Comparison of ENCODE assay signal across 9 cellular contexts in the genomic region with DNA sequence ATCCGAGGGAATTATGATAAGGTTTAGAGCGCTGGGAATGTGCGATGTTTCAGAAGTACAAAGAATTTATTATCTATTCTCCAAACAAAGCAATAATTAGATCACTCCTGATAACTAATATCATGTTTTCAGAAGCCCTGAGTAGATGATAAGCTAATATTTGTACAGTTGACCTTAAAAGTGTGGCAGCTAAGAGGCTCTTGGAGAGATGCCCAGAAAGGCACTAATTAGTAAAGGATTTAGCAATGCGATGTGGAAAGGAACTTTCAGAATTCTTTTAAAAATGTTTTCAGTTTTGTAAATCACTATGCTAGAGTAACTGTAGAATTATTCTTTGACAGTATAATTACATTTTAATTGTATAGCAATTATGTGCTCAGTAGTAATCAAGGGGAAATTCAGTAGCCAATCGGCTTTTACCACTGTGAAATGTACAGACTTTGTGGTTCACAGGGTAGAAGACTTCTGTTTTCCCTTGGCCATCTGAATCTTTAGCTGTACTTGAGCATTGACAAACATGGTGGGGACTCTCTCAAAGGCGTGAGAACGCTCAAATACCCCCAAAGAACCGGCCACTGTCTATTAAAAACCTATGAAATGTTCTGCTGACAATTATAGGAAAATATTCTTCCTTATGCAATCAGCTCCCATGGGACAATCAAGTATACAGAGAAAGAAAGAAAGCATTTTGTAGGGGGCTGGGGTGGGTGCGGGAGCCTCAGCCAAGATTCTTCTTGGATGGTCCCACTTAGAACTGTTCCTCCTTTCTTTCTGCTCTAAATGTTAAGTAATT.
DNase-seq lines count a peak whose midpoint lies in the region; FAIRE-seq and TF ChIP-seq lines count a peak whose summit lies in the region.
"Had no signal": no experiment of that assay in that cellular context is flagged by ENCODE, and none has a peak within 500 bp of the region (broad histone marks: within the 10 kb centered on the region; RNA-seq: fewer than 3 reads in every experiment).

No MANE protein-coding gene starts in this region.

- no peaks in the 10 kb centered on the region for H3K9me3 ChIP-seq in HEK293 (ENCODE audit: control insufficient read depth, insufficient read depth, low read depth, low read length)
- no peaks in the 10 kb centered on the region for H3K9me3 ChIP-seq in small intestine (ENCODE audit: control insufficient read depth, low read depth)
- H3K9me3 ChIP-seq in testis = no peaks in the 10 kb centered on the region

- no peaks in the 10 kb centered on the region for H3K9me3 Mint-ChIP-seq in progenitor cell of endocrine pancreas (ENCODE audit: low read depth)
- H3K9me3 Mint-ChIP-seq: nephron progenitor cell had no signal

- TF ChIP-seq POLR2A in testis (IDR thresholded peaks at IDR 0.05) = no peak

- FAIRE-seq in small intestine (lab: Jason Lieb, UNC) = no peak

- H3K27me3 Mint-ChIP-seq in progenitor cell of endocrine pancreas = peaks cover 37% of the 10 kb centered on the region

- TF ChIP-seq CTCF in HEK293 (tag by site-specific recombination; IDR thresholded peaks at IDR 0.05) (no peak), epithelial cell of esophagus (IDR thresholded peaks at IDR 0.05; ENCODE audit: insufficient read depth, low read depth, low read length, missing control alignments) (no peak), progenitor cell of endocrine pancreas (IDR thresholded peaks at IDR 0.05; ENCODE audit: unreplicated experiment) (no peak), testis (IDR thresholded peaks at IDR 0.05) (no peak)

- DNase-seq in NCI-H2196 treated with DMSO at 0.1 percent for 48 hours (lab: John Stamatoyannopoulos, UW; ENCODE audit: unreplicated experiment) = peak; percentile 31
- DNase-seq in epithelial cell of esophagus (ENCODE audit: low read depth) = peak; percentile 6
- DNase-seq in small intestine = peak; percentile 16
- no peak for DNase-seq in midbrain (lab: John Stamatoyannopoulos, UW)
- no peak for DNase-seq in progenitor cell of endocrine pancreas (ENCODE audit: low spot score, unreplicated experiment)
- no peak for DNase-seq in testis
- DNase-seq: nephron progenitor cell; stimulated activated naive CD4-positive, alpha-beta T cell treated with Interleukin-2 at 50 U/mL for 16 hours had no signal

- H3K27ac ChIP-seq in HEK293 (ENCODE audit: extremely low read depth, low read depth, low read length) = no peak overlapping the region
- H3K27ac ChIP-seq in small intestine (ENCODE audit: low read depth in 1 of 2, low read length in 1 of 2) = no peak overlapping the region
- H3K27ac ChIP-seq in testis = no peak overlapping the region

- H3K4me1 Mint-ChIP-seq in progenitor cell of endocrine pancreas (ENCODE audit: low read depth) = peaks cover 12% of the 10 kb centered on the region

- CTCF ChIA-PET in HEK293 (lab: Yijun Ruan, JAX) = interaction anchor here (0.6 to 1.5 kb wide), 2 partner anchors 29 to 722 kb away, joined by 3 read pairs; no protein-coding TSS in a partner anchor

- H3K27ac Mint-ChIP-seq in progenitor cell of endocrine pancreas = no peak overlapping the region
- H3K27ac Mint-ChIP-seq: nephron progenitor cell had no signal

- no peaks in the 10 kb centered on the region for H3K36me3 Mint-ChIP-seq in progenitor cell of endocrine pancreas (ENCODE audit: insufficient read depth)

- peaks cover 7% of the 10 kb centered on the region; the same call in 1 of the 2 replicates for H3K4me1 ChIP-seq in HEK293 (ENCODE audit: control insufficient read depth, insufficient read depth, low read length)
- H3K4me1 ChIP-seq in small intestine (ENCODE audit: control insufficient read depth in 2 of 2, insufficient read depth in 1 of 2, low read depth in 1 of 2, low read length in 1 of 2) = no peaks in the 10 kb centered on the region
- peaks cover 8% of the 10 kb centered on the region for H3K4me1 ChIP-seq in testis

- POLR2A ChIA-PET in HEK293 (lab: Yijun Ruan, JAX) = no interaction called here

- 24 to 49% (median 41%) methylated on average over 9 of the region's 9 CpGs for WGBS in small intestine, 3 donors
- WGBS in testis, 2 donors = 42 to 47% methylated on average over 9 of the region's 9 CpGs

- no peak overlapping the region for H3K4me3 Mint-ChIP-seq in progenitor cell of endocrine pancreas (ENCODE audit: low read depth)
- H3K4me3 Mint-ChIP-seq: nephron progenitor cell had no signal

- H3K4me3 ChIP-seq in HEK293 (ENCODE audit: low read depth, low read length) = no peak overlapping the region
- H3K4me3 ChIP-seq in epithelial cell of esophagus (ENCODE audit: low read length) = no peak overlapping the region
- no peak overlapping the region for H3K4me3 ChIP-seq in small intestine (ENCODE audit: low read depth in 1 of 2, low read length in 2 of 2)
- H3K4me3 ChIP-seq in testis = no peak overlapping the region

- intact Hi-C loops in testis (cut with DNase I; ENCODE audit: low total_unique reads) = no loop called here

- H3K36me3 ChIP-seq in HEK293 (ENCODE audit: control insufficient read depth in 2 of 2, insufficient read depth in 1 of 2, low read length in 2 of 2) (no peaks in the 10 kb centered on the region), small intestine (ENCODE audit: control insufficient read depth in 2 of 2, insufficient read depth in 2 of 2, low read length in 2 of 2) (no peaks in the 10 kb centered on the region), testis (ENCODE audit: low read depth, missing control alignments) (no peaks in the 10 kb centered on the region)

- H3K27me3 ChIP-seq in small intestine (ENCODE audit: control insufficient read depth in 2 of 2, insufficient read depth in 2 of 2, low read length in 2 of 2) (peaks cover 0 to 5% of the 10 kb centered on the region in 2 donors), testis (no peaks in the 10 kb centered on the region)

TF ChIP-seq in HEK293, 187 proteins besides CTCF, POLR2A, EP300 and RAD21 (continues in another document):
- TF ChIP-seq, protein P1, sequence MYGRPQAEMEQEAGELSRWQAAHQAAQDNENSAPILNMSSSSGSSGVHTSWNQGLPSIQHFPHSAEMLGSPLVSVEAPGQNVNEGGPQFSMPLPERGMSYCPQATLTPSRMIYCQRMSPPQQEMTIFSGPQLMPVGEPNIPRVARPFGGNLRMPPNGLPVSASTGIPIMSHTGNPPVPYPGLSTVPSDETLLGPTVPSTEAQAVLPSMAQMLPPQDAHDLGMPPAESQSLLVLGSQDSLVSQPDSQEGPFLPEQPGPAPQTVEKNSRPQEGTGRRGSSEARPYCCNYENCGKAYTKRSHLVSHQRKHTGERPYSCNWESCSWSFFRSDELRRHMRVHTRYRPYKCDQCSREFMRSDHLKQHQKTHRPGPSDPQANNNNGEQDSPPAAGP (tag by site-specific recombination; IDR thresholded peaks at IDR 0.05) = no peak
- TF ChIP-seq ZNF555 (tag by site-specific recombination; conservative IDR thresholded peaks at IDR 0.05) (no peak), SP7 (tag by site-specific recombination; IDR thresholded peaks at IDR 0.05) (peak; percentile 91), ZNF558 (tag by site-specific recombination; IDR thresholded peaks at IDR 0.05) (no peak), ZNF10 (tag by site-specific recombination; IDR thresholded peaks at IDR 0.05) (no peak), FEZF1 (tag by site-specific recombination; IDR thresholded peaks at IDR 0.05) (peak; percentile 59; the same call in 1 of the 2 replicates), ZNF146 (tag by site-specific recombination; IDR thresholded peaks at IDR 0.05) (no peak), ZNF664 (tag by site-specific recombination; IDR thresholded peaks at IDR 0.05) (0 out of 2 replicates have a peak, but pooled peaks have one; percentile 35), ZNF610 (tag by site-specific recombination; IDR thresholded peaks at IDR 0.05; ENCODE audit: borderline replicate concordance) (no peak), ZNF521 (tag by site-specific recombination; IDR thresholded peaks at IDR 0.05) (no peak), ZNF366 (tag by site-specific recombination; conservative IDR thresholded peaks at IDR 0.05) (peak; percentile 62), MZF1 (tag by site-specific recombination; IDR thresholded peaks at IDR 0.05; ENCODE audit: borderline replicate concordance) (no peak), ZXDB (tag by site-specific recombination; IDR thresholded peaks at IDR 0.05) (no peak), ZEB2 (tag by site-specific recombination; IDR thresholded peaks at IDR 0.05) (peak; percentile 30), TCF7L2 (IDR thresholded peaks at IDR 0.05; ENCODE audit: borderline replicate concordance, low read depth, low read length) (peak; percentile 25; the same call in 1 of the 2 replicates), ZNF473 (tag by site-specific recombination; IDR thresholded peaks at IDR 0.05) (no peak), ZNF624 (tag by site-specific recombination; IDR thresholded peaks at IDR 0.05) (no peak), ZFP69B (tag by site-specific recombination; IDR thresholded peaks at IDR 0.05) (no peak), ZNF670 (tag by site-specific recombination; IDR thresholded peaks at IDR 0.05; ENCODE audit: low read depth) (no peak), ZNF621 (tag by site-specific recombination; IDR thresholded peaks at IDR 0.05) (no peak)
- TF ChIP-seq, protein P2, sequence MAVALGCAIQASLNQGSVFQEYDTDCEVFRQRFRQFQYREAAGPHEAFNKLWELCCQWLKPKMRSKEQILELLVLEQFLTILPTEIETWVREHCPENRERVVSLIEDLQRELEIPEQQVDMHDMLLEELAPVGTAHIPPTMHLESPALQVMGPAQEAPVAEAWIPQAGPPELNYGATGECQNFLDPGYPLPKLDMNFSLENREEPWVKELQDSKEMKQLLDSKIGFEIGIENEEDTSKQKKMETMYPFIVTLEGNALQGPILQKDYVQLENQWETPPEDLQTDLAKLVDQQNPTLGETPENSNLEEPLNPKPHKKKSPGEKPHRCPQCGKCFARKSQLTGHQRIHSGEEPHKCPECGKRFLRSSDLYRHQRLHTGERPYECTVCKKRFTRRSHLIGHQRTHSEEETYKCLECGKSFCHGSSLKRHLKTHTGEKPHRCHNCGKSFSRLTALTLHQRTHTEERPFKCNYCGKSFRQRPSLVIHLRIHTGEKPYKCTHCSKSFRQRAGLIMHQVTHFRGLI (tag by site-specific recombination; IDR thresholded peaks at IDR 0.05) = no peak
- TF ChIP-seq, protein P3, sequence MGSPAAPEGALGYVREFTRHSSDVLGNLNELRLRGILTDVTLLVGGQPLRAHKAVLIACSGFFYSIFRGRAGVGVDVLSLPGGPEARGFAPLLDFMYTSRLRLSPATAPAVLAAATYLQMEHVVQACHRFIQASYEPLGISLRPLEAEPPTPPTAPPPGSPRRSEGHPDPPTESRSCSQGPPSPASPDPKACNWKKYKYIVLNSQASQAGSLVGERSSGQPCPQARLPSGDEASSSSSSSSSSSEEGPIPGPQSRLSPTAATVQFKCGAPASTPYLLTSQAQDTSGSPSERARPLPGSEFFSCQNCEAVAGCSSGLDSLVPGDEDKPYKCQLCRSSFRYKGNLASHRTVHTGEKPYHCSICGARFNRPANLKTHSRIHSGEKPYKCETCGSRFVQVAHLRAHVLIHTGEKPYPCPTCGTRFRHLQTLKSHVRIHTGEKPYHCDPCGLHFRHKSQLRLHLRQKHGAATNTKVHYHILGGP (tag by site-specific recombination; IDR thresholded peaks at IDR 0.05) = no peak

Comparison
In these comparisons a context has a peak if more than half of its experiments do, and no peak if none do; other contexts are left out.
1. DNase-seq: peak in NCI-H2196 treated with DMSO at 0.1 percent for 48 hours (single experiment), epithelial cell of esophagus (single experiment) and small intestine (single experiment); none in midbrain (single experiment), progenitor cell of endocrine pancreas (single experiment) and testis (single experiment).